1 cellular context compared by ENCODE assay signal in genomic region chr20:35293303-35294292, GRCh38.
TF ChIP-seq lines count a peak whose summit lies in the region.

No MANE protein-coding gene starts in this region.

TF ChIP-seq in HepG2, 621 proteins besides CTCF, POLR2A, EP300 and RAD21 (continued from another document and continues in another):
- TF ChIP-seq IRF1 (CRISPR knock-in tag; IDR thresholded peaks at IDR 0.05; ENCODE audit: low read depth) (no peak), HNF4A (CRISPR knock-in tag; IDR thresholded peaks at IDR 0.05) (peak; percentile 85), KLF9 (CRISPR knock-in tag; IDR thresholded peaks at IDR 0.05; ENCODE audit: low read depth) (no peak), ZGPAT (CRISPR knock-in tag; IDR thresholded peaks at IDR 0.05) (0 out of 2 replicates have a peak, but pooled peaks have one; percentile 24), HIVEP1 (CRISPR knock-in tag; IDR thresholded peaks at IDR 0.05) (peak; percentile 7; the same call in 1 of the 2 replicates), SP4 (CRISPR knock-in tag; IDR thresholded peaks at IDR 0.05) (no peak), PAXIP1 (CRISPR knock-in tag; conservative IDR thresholded peaks at IDR 0.05) (peak; percentile 58; the same call in 1 of the 2 replicates), RBM22 (optimal IDR thresholded peaks at IDR 0.05; ENCODE audit: low read length) (no peak), ZBTB38 (CRISPR knock-in tag; IDR thresholded peaks at IDR 0.05) (peak; percentile 74), ZNF550 (CRISPR knock-in tag; IDR thresholded peaks at IDR 0.05; ENCODE audit: borderline replicate concordance) (0 out of 2 replicates have a peak, but pooled peaks have one; percentile 53), NR2C2 (CRISPR knock-in tag; IDR thresholded peaks at IDR 0.05; ENCODE audit: borderline replicate concordance) (peak; percentile 68), JUN (CRISPR knock-in tag; IDR thresholded peaks at IDR 0.05) (no peak), ARID4A (CRISPR knock-in tag; IDR thresholded peaks at IDR 0.05; ENCODE audit: borderline replicate concordance) (peak; percentile 53; the same call in 1 of the 2 replicates), ZNF317 (CRISPR knock-in tag; IDR thresholded peaks at IDR 0.05) (no peak; the same call in 1 of the 2 replicates), ZNF556 (CRISPR knock-in tag; IDR thresholded peaks at IDR 0.05; ENCODE audit: borderline replicate concordance) (peak; percentile 54; the same call in 1 of the 2 replicates), AHR (CRISPR knock-in tag; IDR thresholded peaks at IDR 0.05) (no peak), RXRA (CRISPR knock-in tag; IDR thresholded peaks at IDR 0.05) (peak; percentile 40), TCF7 (IDR thresholded peaks at IDR 0.05; ENCODE audit: low read depth) (no peak), ZNF800 (CRISPR knock-in tag; IDR thresholded peaks at IDR 0.05) (no peak), MTERF4 (CRISPR knock-in tag; IDR thresholded peaks at IDR 0.05) (no peak), BCL3 (CRISPR knock-in tag; IDR thresholded peaks at IDR 0.05) (no peak; the same call in none of the 2 replicates), ZNF761 (CRISPR knock-in tag; conservative IDR thresholded peaks at IDR 0.05) (0 out of 2 replicates have a peak, but pooled peaks have one; percentile 46), ZNF589 (CRISPR knock-in tag; conservative IDR thresholded peaks at IDR 0.05) (peak; percentile 9; the same call in 1 of the 2 replicates), MYC (CRISPR knock-in tag; IDR thresholded peaks at IDR 0.05; ENCODE audit: borderline replicate concordance) (no peak; the same call in 1 of the 2 replicates), MTA1 (CRISPR knock-in tag; IDR thresholded peaks at IDR 0.05; ENCODE audit: borderline replicate concordance) (peak; percentile 84), BORCS8-MEF2B (CRISPR knock-in tag; IDR thresholded peaks at IDR 0.05) (peak; percentile 51; the same call in 1 of the 2 replicates), ZNF577 (CRISPR knock-in tag; IDR thresholded peaks at IDR 0.05; ENCODE audit: borderline replicate concordance, low read depth) (no peak), ELF1 (CRISPR knock-in tag; IDR thresholded peaks at IDR 0.05) (no peak), ZBTB34 (CRISPR knock-in tag; IDR thresholded peaks at IDR 0.05) (no peak), ZNF547 (CRISPR knock-in tag; IDR thresholded peaks at IDR 0.05) (peak; percentile 54; the same call in 1 of the 2 replicates), ZNF121 (CRISPR knock-in tag; IDR thresholded peaks at IDR 0.05) (peak; percentile 70; the same call in 1 of the 2 replicates), HNF4G (IDR thresholded peaks at IDR 0.05; ENCODE audit: borderline replicate concordance, low read depth, low read length) (peak; percentile 59; the same call in 1 of the 2 replicates), HNF4G (CRISPR knock-in tag; IDR thresholded peaks at IDR 0.05; ENCODE audit: borderline replicate concordance, low read depth) (peak; percentile 75; the same call in 1 of the 2 replicates), ZNF276 (CRISPR knock-in tag; IDR thresholded peaks at IDR 0.05; ENCODE audit: low read depth) (no peak)
